Comparison of ENCODE assay signal across 8 cellular contexts in the genomic region with DNA sequence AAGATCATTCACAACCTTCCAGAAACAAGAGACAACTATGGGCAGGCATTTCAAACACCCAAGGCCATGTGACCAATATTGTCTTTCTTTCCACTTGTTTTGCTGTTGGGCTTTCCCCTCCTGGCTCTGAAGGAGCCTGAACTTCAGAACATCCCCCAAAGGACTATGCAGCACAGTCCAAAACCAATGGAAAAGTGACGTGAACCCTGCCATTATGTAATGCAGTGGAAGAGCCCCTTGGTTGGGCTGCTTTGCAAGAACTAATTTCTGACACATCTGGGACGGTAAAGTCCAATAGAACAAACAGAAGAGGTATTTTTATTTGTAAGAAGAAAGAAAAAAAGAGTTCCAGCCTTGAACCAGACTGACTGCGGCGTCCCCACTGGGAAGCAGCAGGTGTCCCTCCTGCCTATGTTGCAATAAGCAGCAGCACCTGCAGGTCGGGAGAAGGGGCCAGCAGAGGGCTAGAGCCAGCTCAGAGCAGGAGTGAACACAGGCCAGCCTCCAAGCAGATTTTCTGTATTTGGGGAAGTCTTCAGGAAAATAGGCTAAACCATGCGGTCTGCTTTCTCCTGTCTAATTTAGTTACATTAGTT.
DNase-seq lines count a peak whose midpoint lies in the region; ATAC-seq, FAIRE-seq and TF ChIP-seq lines count a peak whose summit lies in the region.

No MANE protein-coding gene starts in this region.

- H3K4me3 ChIP-seq in small intestine (ENCODE audit: low read depth in 1 of 2, low read length in 2 of 2), result no peak overlapping the region
- no peak overlapping the region for H3K4me3 ChIP-seq in MM.1S (ENCODE audit: low read length)

- H3K4me2 ChIP-seq in MM.1S (ENCODE audit: low read depth, low read length), result no peak overlapping the region

- no peak for TF ChIP-seq CTCF in MM.1S (IDR thresholded peaks at IDR 0.05; ENCODE audit: low read length)

- H2AFZ ChIP-seq in MM.1S (ENCODE audit: low read length), result no peak overlapping the region

- H3K27ac ChIP-seq in small intestine (ENCODE audit: low read depth in 1 of 2, low read length in 1 of 2) (no peak overlapping the region), MM.1S (ENCODE audit: low read length) (no peak overlapping the region)

- no peak for ATAC-seq in GM18519 (IDR thresholded peaks at IDR 0.05; ENCODE audit: low FRiP score, unreplicated experiment)
- no peak for ATAC-seq in HG03439 (IDR thresholded peaks at IDR 0.05; ENCODE audit: unreplicated experiment)

- H3K4me1 ChIP-seq in small intestine (ENCODE audit: control insufficient read depth in 2 of 2, insufficient read depth in 1 of 2, low read depth in 1 of 2, low read length in 1 of 2), result no peaks in the 10 kb centered on the region
- H3K4me1 ChIP-seq in MM.1S (ENCODE audit: low read length), result no peaks in the 10 kb centered on the region

- 19 to 54% (median 40%) methylated on average over 6 of the region's 6 CpGs for WGBS in small intestine, 3 donors

- no peak overlapping the region for H3K9ac ChIP-seq in MM.1S (ENCODE audit: low read length)

- no peaks in the 10 kb centered on the region for H3K36me3 ChIP-seq in small intestine (ENCODE audit: control insufficient read depth in 2 of 2, insufficient read depth in 2 of 2, low read length in 2 of 2)
- H3K36me3 ChIP-seq in MM.1S (replicated peaks; ENCODE audit: insufficient read depth, low read length), result no peaks in the 10 kb centered on the region

- FAIRE-seq in small intestine (lab: Jason Lieb, UNC), result no peak

- no peaks in the 10 kb centered on the region for H3K27me3 ChIP-seq in small intestine (ENCODE audit: control insufficient read depth in 2 of 2, insufficient read depth in 2 of 2, low read length in 2 of 2)
- H3K27me3 ChIP-seq in MM.1S (replicated peaks; ENCODE audit: insufficient read depth, low read length), result no peaks in the 10 kb centered on the region

- no peaks in the 10 kb centered on the region for H3K79me2 ChIP-seq in MM.1S (ENCODE audit: low read length)

- DNase-seq in NCI-H82 (lab: John Stamatoyannopoulos, UW) (peak; percentile 45), NCI-H82 treated with DMSO at 0.1 percent for 48 hours (lab: John Stamatoyannopoulos, UW; ENCODE audit: unreplicated experiment) (no peak), NCI-H345 treated with DMSO at 0.1 percent for 48 hours (lab: John Stamatoyannopoulos, UW; ENCODE audit: unreplicated experiment) (peak; percentile 34), glomerular visceral epithelial cell (ENCODE audit: extremely low spot score) (peak; percentile 18), small intestine (peak; percentile 41), MM.1S (no peak)

- no peaks in the 10 kb centered on the region for H4K20me1 ChIP-seq in MM.1S (ENCODE audit: insufficient read depth, low read length)

- no peaks in the 10 kb centered on the region for H3F3A ChIP-seq in MM.1S (ENCODE audit: insufficient read depth, low read length)

- H3K9me2 ChIP-seq in MM.1S (replicated peaks; ENCODE audit: insufficient read depth, low read length), result no peaks in the 10 kb centered on the region

- H3K9me3 ChIP-seq in small intestine (ENCODE audit: control insufficient read depth, low read depth), result no peaks in the 10 kb centered on the region
- H3K9me3 ChIP-seq in MM.1S (replicated peaks; ENCODE audit: insufficient read depth, low read length), result no peaks in the 10 kb centered on the region

Comparison
In these comparisons a context has a peak if more than half of its experiments do, and no peak if none do; other contexts are left out.
1. DNase-seq: peak in NCI-H82 (single experiment), NCI-H345 treated with DMSO at 0.1 percent for 48 hours (single experiment), glomerular visceral epithelial cell (single experiment) and small intestine (single experiment); none in NCI-H82 treated with DMSO at 0.1 percent for 48 hours (single experiment) and MM.1S (single experiment).